Comparison of ENCODE assay signal across 10 cellular contexts in genomic region chr3:129690406-129690805, GRCh38.
DNase-seq lines count a peak whose midpoint lies in the region; ATAC-seq, FAIRE-seq and TF ChIP-seq lines count a peak whose summit lies in the region.
"Had no signal": no experiment of that assay in that cellular context is flagged by ENCODE, and none has a peak within 500 bp of the region (broad histone marks: within the 10 kb centered on the region; RNA-seq: fewer than 3 reads in every experiment).

No MANE protein-coding gene starts in this region.

- FAIRE-seq in keratinocyte (lab: Jason Lieb, UNC) (peak; percentile 93), urothelium cell line (lab: Jason Lieb, UNC) (no peak)
- FAIRE-seq: colon had no signal

- no peaks in the 10 kb centered on the region for H3K9me1 ChIP-seq in keratinocyte (ENCODE audit: control insufficient read depth, extremely low read depth, insufficient read depth, low read length)

- no peaks in the 10 kb centered on the region for H3K9me3 ChIP-seq in keratinocyte (ENCODE audit: control insufficient read depth, low read depth, low read length)
- H3K9me3 ChIP-seq: upper lobe of left lung had no signal

- H4K20me1 ChIP-seq in keratinocyte (ENCODE audit: control insufficient read depth, extremely low read depth, insufficient read depth, low read length): no peaks in the 10 kb centered on the region

- no peak overlapping the region for H3K4me2 ChIP-seq in keratinocyte (ENCODE audit: control insufficient read depth, extremely low read depth, insufficient read depth, low read depth, low read length)

- H3K27me3 Mint-ChIP-seq in activated T-cell treated with anti-CD3 and anti-CD28 coated beads, Interleukin-2, amount 50 U/mL, for 4 hours (ENCODE audit: low read depth): no peaks in the 10 kb centered on the region
- H3K27me3 Mint-ChIP-seq in activated T-cell treated with anti-CD3 and anti-CD28 coated beads, Interleukin-2, amount 50 U/mL, for 24 hours: no peaks in the 10 kb centered on the region

- TF ChIP-seq CTCF in LNCaP clone FGC (IDR thresholded peaks at IDR 0.05; ENCODE audit: control insufficient read depth, extremely low read depth, insufficient read depth) (no peak), brain microvascular endothelial cell (IDR thresholded peaks at IDR 0.05; ENCODE audit: low read depth, low read length, missing control alignments) (no peak), keratinocyte (optimal IDR thresholded peaks at IDR 0.05 in 1 of 3, IDR thresholded peaks at IDR 0.05 in 1 of 3, conservative IDR thresholded peaks at IDR 0.05 in 1 of 3; ENCODE audit: extremely low read depth in 1 of 3, insufficient read depth in 2 of 3, low read length in 3 of 3) (no peak)

- no peak overlapping the region for H3K4me3 ChIP-seq in LNCaP clone FGC (ENCODE audit: low read depth, low read length)
- H3K4me3 ChIP-seq in brain microvascular endothelial cell (ENCODE audit: low read depth, low read length): no peak overlapping the region
- no peak overlapping the region for H3K4me3 ChIP-seq in keratinocyte (ENCODE audit: control insufficient read depth in 2 of 3, extremely low read depth in 1 of 3, insufficient read depth in 2 of 3, low read depth in 1 of 3, low read length in 3 of 3)
- H3K4me3 ChIP-seq: upper lobe of left lung had no signal

- peak; percentile 6 for DNase-seq in activated T-cell treated with anti-CD3 and anti-CD28 coated beads, Interleukin-2, amount 50 U/mL, for 4 hours
- DNase-seq in activated T-cell treated with anti-CD3 and anti-CD28 coated beads, Interleukin-2, amount 50 U/mL, for 24 hours: no peak
- DNase-seq in LNCaP clone FGC (ENCODE audit: low read depth): peak; percentile 56
- DNase-seq in OCI-M2 (lab: John Stamatoyannopoulos, UW; ENCODE audit: unreplicated experiment): peak; percentile 5
- peak; percentile 50 for DNase-seq in brain microvascular endothelial cell
- DNase-seq in keratinocyte (ENCODE audit: low read depth, low spot score): peak; percentile 57
- DNase-seq in urothelium cell line (ENCODE audit: low spot score): peak; percentile 23

- dilution Hi-C loops in keratinocyte (cut with MboI; ENCODE audit: extremely low pct_ligation_motif_present, low sequenced_read_pairs): no loop called here

- in situ Hi-C loops in brain microvascular endothelial cell (cut with HindIII; ENCODE audit: low pct_ligation_motif_present, low sequenced_read_pairs): no loop called here

- H3K4me1 ChIP-seq in keratinocyte (ENCODE audit: control insufficient read depth, extremely low read depth, insufficient read depth, low read length): peaks cover 36% of the 10 kb centered on the region

- peak; percentile 82 to 85 for ATAC-seq in activated T-cell treated with anti-CD3 and anti-CD28 coated beads, Interleukin-2, amount 50 U/mL, for 4 hours
- ATAC-seq in GM21576 (IDR thresholded peaks at IDR 0.05; ENCODE audit: unreplicated experiment): peak; percentile 81

- no peaks in the 10 kb centered on the region for H3K9me3 Mint-ChIP-seq in activated T-cell treated with anti-CD3 and anti-CD28 coated beads, Interleukin-2, amount 50 U/mL, for 4 hours
- H3K9me3 Mint-ChIP-seq in activated T-cell treated with anti-CD3 and anti-CD28 coated beads, Interleukin-2, amount 50 U/mL, for 24 hours: peaks cover 2% of the 10 kb centered on the region

- H3K4me3 Mint-ChIP-seq in activated T-cell treated with anti-CD3 and anti-CD28 coated beads, Interleukin-2, amount 50 U/mL, for 4 hours: no peak overlapping the region
- no peak overlapping the region for H3K4me3 Mint-ChIP-seq in activated T-cell treated with anti-CD3 and anti-CD28 coated beads, Interleukin-2, amount 50 U/mL, for 24 hours

- H3K27ac Mint-ChIP-seq in activated T-cell treated with anti-CD3 and anti-CD28 coated beads, Interleukin-2, amount 50 U/mL, for 24 hours: no peak overlapping the region

- H3K27me3 ChIP-seq in brain microvascular endothelial cell (replicated peaks): no peaks in the 10 kb centered on the region
- no peaks in the 10 kb centered on the region for H3K27me3 ChIP-seq in keratinocyte (ENCODE audit: control insufficient read depth, extremely low read depth, insufficient read depth, low read length)
- H3K27me3 ChIP-seq: upper lobe of left lung had no signal

- no peaks in the 10 kb centered on the region for H3K36me3 Mint-ChIP-seq in activated T-cell treated with anti-CD3 and anti-CD28 coated beads, Interleukin-2, amount 50 U/mL, for 4 hours (ENCODE audit: insufficient read depth)
- peaks cover 2% of the 10 kb centered on the region for H3K36me3 Mint-ChIP-seq in activated T-cell treated with anti-CD3 and anti-CD28 coated beads, Interleukin-2, amount 50 U/mL, for 24 hours (ENCODE audit: low read depth)

- H3K36me3 ChIP-seq in brain microvascular endothelial cell (replicated peaks) (no peaks in the 10 kb centered on the region), keratinocyte (ENCODE audit: control insufficient read depth in 2 of 2, extremely low read depth in 1 of 2, insufficient read depth in 2 of 2, low read length in 2 of 2) (no peaks in the 10 kb centered on the region)
- H3K36me3 ChIP-seq: upper lobe of left lung had no signal

- peaks cover 64% of the 10 kb centered on the region for H3K79me2 ChIP-seq in keratinocyte (ENCODE audit: control insufficient read depth, insufficient read depth, low read length)

- no peak overlapping the region for H3K27ac ChIP-seq in brain microvascular endothelial cell
- no peak overlapping the region for H3K27ac ChIP-seq in keratinocyte (ENCODE audit: control insufficient read depth, insufficient read depth, low read length)
- H3K27ac ChIP-seq: upper lobe of left lung had no signal

- peaks cover 8% of the 10 kb centered on the region for H3K4me1 Mint-ChIP-seq in activated T-cell treated with anti-CD3 and anti-CD28 coated beads, Interleukin-2, amount 50 U/mL, for 4 hours (ENCODE audit: low read depth)
- H3K4me1 Mint-ChIP-seq in activated T-cell treated with anti-CD3 and anti-CD28 coated beads, Interleukin-2, amount 50 U/mL, for 24 hours (ENCODE audit: low read depth): peaks cover 6% of the 10 kb centered on the region

- H2AFZ ChIP-seq in keratinocyte (ENCODE audit: control insufficient read depth, low read length): no peak overlapping the region

- H3K9ac ChIP-seq in keratinocyte (ENCODE audit: control insufficient read depth, extremely low read depth, insufficient read depth, low read length): no peak overlapping the region
